In the genomic region with DNA sequence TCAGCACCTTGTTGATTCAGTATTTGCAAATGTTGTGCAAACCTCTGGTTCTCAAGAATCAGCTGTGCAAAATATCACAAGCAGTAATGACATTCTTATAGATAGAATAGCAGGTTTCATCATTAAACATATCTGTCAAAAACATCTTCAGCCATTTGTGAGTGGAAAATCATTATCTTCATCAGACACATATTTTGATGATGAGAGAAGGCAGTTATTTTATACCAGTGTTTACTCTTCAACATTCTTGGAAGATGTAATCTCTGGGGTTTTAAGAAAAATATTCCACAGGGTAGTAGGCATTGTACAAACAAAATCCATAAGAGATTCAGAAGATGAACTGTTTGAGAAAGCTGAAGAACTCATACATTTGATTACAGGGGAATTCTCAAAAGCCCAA, we compare ENCODE assay signal across 22 cellular contexts.
"Had no signal": no experiment of that assay in that cellular context is flagged by ENCODE, and none has a peak within 500 bp of the region (broad histone marks: within the 10 kb centered on the region; RNA-seq: fewer than 3 reads in every experiment).

No MANE protein-coding gene starts in this region.

- H3K36me3 ChIP-seq: SJSA1 had no signal

- H3K27ac ChIP-seq: SJSA1, SK-N-MC had no signal

- DNase-seq: IMR-90, Karpas-422, KG1, MM.1S, NCI-H1092 treated with DMSO at 0.1 percent for 48 hours, NCI-H1436, NCI-H187, NCI-H2029, NCI-H2081 treated with DMSO at 0.1 percent for 48 hours, NCI-H2171, NCI-H226, NCI-H446, NCI-H510A, NCI-H524 treated with DMSO at 0.1 percent for 48 hours, NCI-H69, NCI-H774, Right ventricle myocardium superior, RPMI8226, SIG-M5 had no signal

- ATAC-seq: HepG2 had no signal

- H3K4me3 ChIP-seq: SJSA1, SK-N-MC had no signal

- H3K4me1 ChIP-seq: SJSA1 had no signal

- H3K9me3 ChIP-seq: SJSA1 had no signal

- H3K27me3 ChIP-seq: SJSA1 had no signal
